In the genomic region with DNA sequence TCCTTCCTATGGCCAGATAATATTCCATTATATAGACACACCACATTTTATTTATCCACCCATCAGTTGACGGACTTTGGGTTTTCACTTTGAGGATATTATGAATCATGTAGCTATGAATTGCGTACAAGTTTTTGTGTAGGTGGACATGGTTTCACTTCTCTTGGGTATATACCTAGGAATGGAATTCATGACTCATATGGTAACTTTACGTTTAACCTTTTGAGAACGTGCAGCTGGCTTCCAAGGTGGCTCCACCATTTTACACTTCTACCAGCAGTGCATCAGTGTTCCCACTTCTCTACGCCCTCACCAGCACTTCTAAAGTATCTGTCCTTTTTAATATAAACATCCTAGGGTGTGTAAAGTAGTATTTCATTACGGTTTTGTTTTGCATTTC, we compare ENCODE assay signal across 1 cellular context.
TF ChIP-seq lines count a peak whose summit lies in the region.

No MANE protein-coding gene starts in this region.

TF ChIP-seq in IMR-90, 13 proteins besides CTCF, POLR2A, EP300 and RAD21 (continued from another document):
- TF ChIP-seq, protein P1, sequence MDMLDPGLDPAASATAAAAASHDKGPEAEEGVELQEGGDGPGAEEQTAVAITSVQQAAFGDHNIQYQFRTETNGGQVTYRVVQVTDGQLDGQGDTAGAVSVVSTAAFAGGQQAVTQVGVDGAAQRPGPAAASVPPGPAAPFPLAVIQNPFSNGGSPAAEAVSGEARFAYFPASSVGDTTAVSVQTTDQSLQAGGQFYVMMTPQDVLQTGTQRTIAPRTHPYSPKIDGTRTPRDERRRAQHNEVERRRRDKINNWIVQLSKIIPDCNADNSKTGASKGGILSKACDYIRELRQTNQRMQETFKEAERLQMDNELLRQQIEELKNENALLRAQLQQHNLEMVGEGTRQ (IDR thresholded peaks at IDR 0.05; ENCODE audit: low read depth, low read length) = no peak
- TF ChIP-seq FOS (IDR thresholded peaks at IDR 0.05; ENCODE audit: low read depth, low read length) (no peak), BHLHE40 (IDR thresholded peaks at IDR 0.05; ENCODE audit: low read depth, low read length) (no peak), MAFK (IDR thresholded peaks at IDR 0.05; ENCODE audit: low read depth, low read length) (no peak), RCOR1 (IDR thresholded peaks at IDR 0.05; ENCODE audit: insufficient replicate concordance, low read length) (no peak), CEBPB (IDR thresholded peaks at IDR 0.05; ENCODE audit: low read depth, low read length) (no peak), MXI1 (IDR thresholded peaks at IDR 0.05; ENCODE audit: borderline replicate concordance, low read depth, low read length) (no peak)
- TF ChIP-seq, protein P2, sequence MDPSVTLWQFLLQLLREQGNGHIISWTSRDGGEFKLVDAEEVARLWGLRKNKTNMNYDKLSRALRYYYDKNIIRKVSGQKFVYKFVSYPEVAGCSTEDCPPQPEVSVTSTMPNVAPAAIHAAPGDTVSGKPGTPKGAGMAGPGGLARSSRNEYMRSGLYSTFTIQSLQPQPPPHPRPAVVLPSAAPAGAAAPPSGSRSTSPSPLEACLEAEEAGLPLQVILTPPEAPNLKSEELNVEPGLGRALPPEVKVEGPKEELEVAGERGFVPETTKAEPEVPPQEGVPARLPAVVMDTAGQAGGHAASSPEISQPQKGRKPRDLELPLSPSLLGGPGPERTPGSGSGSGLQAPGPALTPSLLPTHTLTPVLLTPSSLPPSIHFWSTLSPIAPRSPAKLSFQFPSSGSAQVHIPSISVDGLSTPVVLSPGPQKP (IDR thresholded peaks at IDR 0.05; ENCODE audit: borderline replicate concordance, low read depth, low read length) = no peak
